In genomic region chr9:126643945-126644527, GRCh38 we compare ENCODE assay signal across 21 cellular contexts. TPM values are rescaled to one million over a fixed set of nuclear protein-coding genes. Genes with fewer than 3 reads are reported as not detected.
"Had no signal": no experiment of that assay in that cellular context is flagged by ENCODE, and none has a peak within 500 bp of the region (broad histone marks: within the 10 kb centered on the region; RNA-seq: fewer than 3 reads in every experiment).

No MANE protein-coding gene starts in this region.

- H3K4me3 ChIP-seq: esophagus squamous epithelium, mucosa of descending colon, ovary, right lobe of liver, stomach had no signal

- H3K27ac ChIP-seq: brain microvascular endothelial cell, esophagus squamous epithelium, ovary, right lobe of liver, stomach had no signal

- H3K4me1 ChIP-seq: right lobe of liver had no signal

- H3K27ac Mint-ChIP-seq: activated CD4-positive, alpha-beta T cell treated with anti-CD3 and anti-CD28 coated beads, Interleukin-2, amount 10 ng/mL, durations not matched to agents 24 days and 14 days; activated CD8-positive, alpha-beta T cell treated with anti-CD3 and anti-CD28 coated beads for 36 hours; activated T-helper 17 cell treated with anti-CD3 and anti-CD28 coated beads, Interleukin-2, amount 50 U/mL, for 72 hours; naive thymus-derived CD4-positive, alpha-beta T cell; T-helper 2 cell treated with Interferon-gamma antibody and Interleukin-4, amounts not matched to agents 5 μg/mL and 100 μg/mL, for 36 hours had no signal

- H3K36me3 Mint-ChIP-seq: naive thymus-derived CD4-positive, alpha-beta T cell had no signal

- ATAC-seq: activated CD8-positive, alpha-beta T cell treated with anti-CD3 and anti-CD28 coated beads for 36 hours; activated T-helper 17 cell treated with anti-CD3 and anti-CD28 coated beads, Interleukin-2, amount 50 U/mL, for 72 hours; mucosa of descending colon; naive thymus-derived CD4-positive, alpha-beta T cell; right lobe of liver had no signal

- H3K4me1 Mint-ChIP-seq: activated CD4-positive, alpha-beta T cell treated with anti-CD3 and anti-CD28 coated beads, Interleukin-2, amount 10 ng/mL, durations not matched to agents 24 days and 14 days; activated T-helper 17 cell treated with anti-CD3 and anti-CD28 coated beads, Interleukin-2, amount 50 U/mL, for 72 hours; central memory CD8-positive, alpha-beta T cell had no signal

- H3K27me3 ChIP-seq: ovary had no signal

- H3K36me3 ChIP-seq: brain microvascular endothelial cell, esophagus squamous epithelium, ovary, right lobe of liver, stomach had no signal

- H3K4me3 Mint-ChIP-seq: activated CD4-positive, alpha-beta T cell treated with anti-CD3 and anti-CD28 coated beads, Interleukin-2, amount 10 ng/mL, durations not matched to agents 24 days and 14 days; activated CD8-positive, alpha-beta T cell treated with anti-CD3 and anti-CD28 coated beads for 36 hours; activated T-helper 17 cell treated with anti-CD3 and anti-CD28 coated beads, Interleukin-2, amount 50 U/mL, for 72 hours; central memory CD8-positive, alpha-beta T cell; naive thymus-derived CD4-positive, alpha-beta T cell; T-helper 2 cell treated with Interferon-gamma antibody and Interleukin-4, amounts not matched to agents 5 μg/mL and 100 μg/mL, for 36 hours had no signal

- H3K9me3 Mint-ChIP-seq: activated CD4-positive, alpha-beta T cell treated with anti-CD3 and anti-CD28 coated beads, Interleukin-2, amount 10 ng/mL, durations not matched to agents 24 days and 14 days; activated CD8-positive, alpha-beta T cell treated with anti-CD3 and anti-CD28 coated beads for 36 hours; activated T-helper 17 cell treated with anti-CD3 and anti-CD28 coated beads, Interleukin-2, amount 50 U/mL, for 72 hours; central memory CD8-positive, alpha-beta T cell; naive thymus-derived CD4-positive, alpha-beta T cell; T-helper 2 cell treated with Interferon-gamma antibody and Interleukin-4, amounts not matched to agents 5 μg/mL and 100 μg/mL, for 36 hours had no signal

- H3K9me3 ChIP-seq: esophagus squamous epithelium, mucosa of descending colon, ovary, right lobe of liver, stomach had no signal

- DNase-seq: activated CD4-positive, alpha-beta T cell treated with anti-CD3 and anti-CD28 coated beads, Interleukin-2, amount 10 ng/mL, durations not matched to agents 24 days and 14 days; activated CD4-positive, CD25-positive, alpha-beta regulatory T cell; activated CD8-positive, alpha-beta T cell treated with anti-CD3 and anti-CD28 coated beads for 36 hours; activated naive CD4-positive, alpha-beta T cell treated with Interleukin-2 at 50 U/mL for 16 hours; activated T-cell treated with anti-CD3 and anti-CD28 coated beads, Interleukin-2, amount 50 U/mL, for 1 hour; brain microvascular endothelial cell; effector CD4-positive, alpha-beta T cell; esophagus squamous epithelium; mesenchymal stem cell; mucosa of descending colon; naive thymus-derived CD4-positive, alpha-beta T cell; ovary; right lobe of liver; small intestine; stimulated activated CD4-positive, alpha-beta T cell treated with anti-CD3 and anti-CD28 coated beads, Interleukin-15, amount 100 ng/mL, for 24 hours; stimulated activated CD4-positive, alpha-beta T cell treated with anti-CD3 and anti-CD28 coated beads, Interleukin-2, amount 100 ng/mL, for 48 hours; stomach had no signal

RNA-seq across cellular contexts. Expression of gene LMX1B, which starts 30.3 kb away (rescaled TPM):
- total RNA-seq: activated CD4-positive, alpha-beta T cell treated with anti-CD3 and anti-CD28 coated beads, Interleukin-2, amount 10 ng/mL, durations not matched to agents 24 days and 14 days; activated CD8-positive, alpha-beta T cell treated with anti-CD3 and anti-CD28 coated beads for 36 hours; activated T-helper 17 cell treated with anti-CD3 and anti-CD28 coated beads, Interleukin-2, amount 50 U/mL, for 72 hours; naive thymus-derived CD4-positive, alpha-beta T cell; right lobe of liver; stomach; temporal lobe had no signal
- polyA plus RNA-seq: naive thymus-derived CD4-positive, alpha-beta T cell had no signal
